18 cellular contexts compared by ENCODE assay signal in genomic region chr18:36492604-36493329, GRCh38.
DNase-seq lines count a peak whose midpoint lies in the region; ATAC-seq and TF ChIP-seq lines count a peak whose summit lies in the region.
"Had no signal": no experiment of that assay in that cellular context is flagged by ENCODE, and none has a peak within 500 bp of the region (broad histone marks: within the 10 kb centered on the region; RNA-seq: fewer than 3 reads in every experiment).

No MANE protein-coding gene starts in this region.

- H3K9ac ChIP-seq in PC-3 (ENCODE audit: low read length), result no peak overlapping the region
- H3K9ac ChIP-seq: BLaER1 treated with 17β-estradiol and CSF1 and Interleukin-3, amounts not matched to agents 10 nM and 100 nM; KMS-11 had no signal

- no peaks in the 10 kb centered on the region for H3K9me3 ChIP-seq in heart right ventricle
- H3K9me3 ChIP-seq in PC-3 (ENCODE audit: low read length), result no peaks in the 10 kb centered on the region
- H3K9me3 ChIP-seq in hepatocyte (ENCODE audit: low read depth), result no peaks in the 10 kb centered on the region
- H3K9me3 ChIP-seq: BLaER1 treated with 17β-estradiol and CSF1 and Interleukin-3, amounts not matched to agents 10 nM and 100 nM; suprapubic skin had no signal

- no peaks in the 10 kb centered on the region for H3K9me2 ChIP-seq in PC-3 (replicated peaks; ENCODE audit: low read length)
- H3K9me2 ChIP-seq in hepatocyte (replicated peaks; ENCODE audit: insufficient read depth), result no peaks in the 10 kb centered on the region

- no peaks in the 10 kb centered on the region for H3K27me3 ChIP-seq in heart right ventricle
- no peaks in the 10 kb centered on the region for H3K27me3 ChIP-seq in PC-3 (ENCODE audit: low read length)
- H3K27me3 ChIP-seq in hepatocyte, result no peaks in the 10 kb centered on the region
- H3K27me3 ChIP-seq: BLaER1 treated with 17β-estradiol and CSF1 and Interleukin-3, amounts not matched to agents 10 nM and 100 nM; suprapubic skin had no signal

- DNase-seq in heart right ventricle (no peak), left cardiac atrium (no peak), PC-3 (peak; percentile 20), hepatocyte (ENCODE audit: low spot score) (no peak), Ammon's horn (ENCODE audit: low spot score) (no peak), SKM-1 treated with dmso at 0.1 percent for 144 hours (lab: John Stamatoyannopoulos, UW; ENCODE audit: unreplicated experiment) (no peak)
- DNase-seq: activated naive CD4-positive, alpha-beta T cell treated with Interleukin-2 at 50 U/mL for 16 hours; activated T-cell treated with anti-CD3 and anti-CD28 coated beads, Interleukin-2, amount 50 U/mL, for 4 hours; caudate nucleus; NCI-H524 treated with DMSO at 0.1 percent for 48 hours; occipital lobe; stimulated activated CD4-positive, alpha-beta T cell treated with anti-CD3 and anti-CD28 coated beads, Interleukin-4, amount 100 ng/mL, for 1 hour had no signal

- intact Hi-C loops in heart right ventricle (cut with DNase I) (no loop called here), left cardiac atrium (cut with DNase I) (no loop called here), PC-3 (cut with micrococcal nuclease) (no loop called here)

- H3K79me2 ChIP-seq in PC-3 (ENCODE audit: low read length) (no peaks in the 10 kb centered on the region), hepatocyte (no peaks in the 10 kb centered on the region)

- CTCF ChIA-PET in PC-3 (lab: Charles Lee), result no interaction called here

- ATAC-seq in heart right ventricle, result no peak
- no peak for ATAC-seq in left cardiac atrium
- peak; percentile 57 for ATAC-seq in PC-3
- no peak for ATAC-seq in GM19324 (IDR thresholded peaks at IDR 0.05; ENCODE audit: low FRiP score, unreplicated experiment)
- ATAC-seq: activated T-cell treated with anti-CD3 and anti-CD28 coated beads, Interleukin-2, amount 50 U/mL, for 4 hours; stimulated activated memory B cell treated with anti-CD40 and anti-IgM and Interleukin-4, amounts not matched to agents 10 μg/mL and 1 μg/mL and 100 μg/mL, for 72 hours had no signal

- H3K4me2 ChIP-seq in PC-3 (ENCODE audit: low read length) (no peak overlapping the region), hepatocyte (no peak overlapping the region)
- H3K4me2 ChIP-seq: GM23338, KMS-11 had no signal

- no peaks in the 10 kb centered on the region for H3F3A ChIP-seq in PC-3 (ENCODE audit: low read length, unreplicated experiment)

- H3K4me1 ChIP-seq in heart right ventricle (peaks cover 0 to 87% (median 32%) of the 10 kb centered on the region in 9 donors), PC-3 (ENCODE audit: insufficient read depth, low read length) (no peaks in the 10 kb centered on the region), hepatocyte (ENCODE audit: insufficient read depth) (no peaks in the 10 kb centered on the region)
- H3K4me1 ChIP-seq: suprapubic skin had no signal

- H3K4me3 ChIP-seq in heart right ventricle (no peak overlapping the region), PC-3 (ENCODE audit: low read length) (no peak overlapping the region), hepatocyte (no peak overlapping the region)
- H3K4me3 ChIP-seq: BLaER1 treated with 17β-estradiol and CSF1 and Interleukin-3, amounts not matched to agents 10 nM and 100 nM; GM23338; suprapubic skin had no signal

- POLR2A ChIA-PET in PC-3 (lab: Charles Lee; ENCODE audit: unreplicated experiment), result no interaction called here

- TF ChIP-seq CTCF in heart right ventricle (IDR thresholded peaks at IDR 0.05), result peak in 1 of 9 donors; percentile 9
- TF ChIP-seq CTCF in PC-3 (conservative IDR thresholded peaks at IDR 0.05; ENCODE audit: low read depth, low read length), result no peak
- no peak for TF ChIP-seq CTCF in hepatocyte (IDR thresholded peaks at IDR 0.05; ENCODE audit: poor library complexity)

- peak overlapping the region in 6 of 10 donors; percentile 22 to 73 (median 49) for H3K27ac ChIP-seq in heart right ventricle
- no peak overlapping the region for H3K27ac ChIP-seq in PC-3 (ENCODE audit: low read length)
- H3K27ac ChIP-seq in hepatocyte, result peak overlapping the region; percentile 53
- H3K27ac ChIP-seq: BLaER1 treated with 17β-estradiol and CSF1 and Interleukin-3, amounts not matched to agents 10 nM and 100 nM; KMS-11; suprapubic skin had no signal

- H2AFZ ChIP-seq in PC-3 (ENCODE audit: low read length) (no peak overlapping the region), hepatocyte (no peak overlapping the region)
- H2AFZ ChIP-seq: GM23338 had no signal

- WGBS in heart right ventricle, 2 donors, result 81 to 83% methylated on average over 6 of the region's 6 CpGs
- WGBS in hepatocyte (ENCODE audit: low lambda C conversion rate, missing lambda C conversion rate), result 93% methylated on average over 6 of the region's 6 CpGs

- no peaks in the 10 kb centered on the region for H3K36me3 ChIP-seq in heart right ventricle
- no peaks in the 10 kb centered on the region for H3K36me3 ChIP-seq in PC-3 (ENCODE audit: low read depth, low read length)
- no peaks in the 10 kb centered on the region for H3K36me3 ChIP-seq in hepatocyte (replicated peaks; ENCODE audit: insufficient read depth, low read depth)
- H3K36me3 ChIP-seq: BLaER1 treated with 17β-estradiol and CSF1 and Interleukin-3, amounts not matched to agents 10 nM and 100 nM; suprapubic skin had no signal

- BruUV-seq in PC-3 (replicated peaks; lab: Mats Ljungman, UMichigan), result no TSS peak

- H4K20me1 ChIP-seq in PC-3 (ENCODE audit: low read length), result no peaks in the 10 kb centered on the region
- no peaks in the 10 kb centered on the region for H4K20me1 ChIP-seq in hepatocyte (ENCODE audit: insufficient read depth, poor library complexity, severe bottlenecking)
